ENCODE assay signal across 2 cellular contexts in the genomic region with DNA sequence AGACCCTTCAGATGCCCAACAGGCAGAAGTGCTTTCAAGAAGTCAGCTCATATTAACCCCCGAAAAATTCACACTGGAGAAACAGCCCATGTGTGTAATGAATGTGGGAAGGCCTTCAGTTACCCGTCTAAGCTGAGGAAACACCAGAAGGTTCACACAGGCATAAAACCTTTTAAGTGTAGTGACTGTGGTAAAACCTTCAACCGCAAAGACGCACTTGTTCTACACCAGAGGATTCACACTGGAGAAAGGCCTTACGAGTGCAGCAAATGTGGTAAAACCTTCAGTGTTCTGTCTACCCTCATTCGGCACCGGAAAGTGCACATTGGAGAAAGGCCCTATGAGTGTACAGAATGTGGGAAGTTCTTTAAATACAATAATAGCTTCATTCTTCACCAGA.
TF ChIP-seq lines count a peak whose summit lies in the region.

No MANE protein-coding gene starts in this region.

TF ChIP-seq in HCT116, 20 proteins besides CTCF, POLR2A, EP300 and RAD21:
- TF ChIP-seq CBX3 (IDR thresholded peaks at IDR 0.05; ENCODE audit: low read depth), result no peak

TF ChIP-seq in K562, 482 proteins besides CTCF, POLR2A, EP300 and RAD21:
- no peak for TF ChIP-seq ZNF174 (CRISPR knock-in tag; IDR thresholded peaks at IDR 0.05)
- TF ChIP-seq TGIF2 (CRISPR knock-in tag; IDR thresholded peaks at IDR 0.05), result no peak
- no peak for TF ChIP-seq DIDO1 (tag; IDR thresholded peaks at IDR 0.05; ENCODE audit: low read depth)
- no peak for TF ChIP-seq BMI1 (IDR thresholded peaks at IDR 0.05; ENCODE audit: low read length)
- no peak for TF ChIP-seq ZNF232 (CRISPR knock-in tag; IDR thresholded peaks at IDR 0.05)
- no peak for TF ChIP-seq SNRNP70 (optimal IDR thresholded peaks at IDR 0.05; ENCODE audit: low read depth, low read length)
- TF ChIP-seq PTRF (tag; IDR thresholded peaks at IDR 0.05), result no peak
- no peak for TF ChIP-seq ZNF717 (CRISPR knock-in tag; IDR thresholded peaks at IDR 0.05)
- TF ChIP-seq TAL1 (IDR thresholded peaks at IDR 0.05), result no peak
- no peak for TF ChIP-seq ZNF75A (CRISPR knock-in tag; IDR thresholded peaks at IDR 0.05)
